Comparison of ENCODE assay signal across 1 cellular context in genomic region chr9:135515541-135515951, GRCh38.
TF ChIP-seq lines count a peak whose summit lies in the region.

No MANE protein-coding gene starts in this region.

TF ChIP-seq in endothelial cell of umbilical vein, 7 proteins besides CTCF, POLR2A, EP300 and RAD21:
- TF ChIP-seq MYC (IDR thresholded peaks at IDR 0.05; ENCODE audit: low read depth, low read length), result no peak
- no peak for TF ChIP-seq MAX (IDR thresholded peaks at IDR 0.05; ENCODE audit: insufficient read depth, insufficient read length)
- no peak for TF ChIP-seq JUN (IDR thresholded peaks at IDR 0.05; ENCODE audit: borderline replicate concordance, insufficient read depth, insufficient read length, low read depth)
- TF ChIP-seq GATA2 (IDR thresholded peaks at IDR 0.05; ENCODE audit: insufficient read depth, insufficient read length, low read depth, low read length), result no peak
